Comparison of ENCODE assay signal across 15 cellular contexts in the genomic region with DNA sequence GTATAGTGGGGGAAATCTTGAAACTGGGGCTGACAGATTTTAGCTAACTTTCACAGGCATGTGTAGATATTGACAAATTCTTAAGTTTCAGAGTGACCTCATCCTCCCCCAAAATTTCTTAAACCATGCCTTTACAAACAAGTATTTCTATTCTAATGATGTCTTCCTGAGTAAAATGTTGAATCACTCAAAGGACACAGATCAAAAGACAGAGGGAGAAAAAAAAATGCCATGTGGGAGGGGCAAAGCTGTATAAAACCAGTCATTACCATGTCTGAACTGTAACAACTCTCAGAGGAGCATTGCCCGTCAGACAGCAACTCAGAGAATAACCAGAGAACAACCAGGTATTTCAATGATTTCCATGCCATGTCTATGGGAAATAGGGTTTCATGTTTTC. TPM values are rescaled to one million over a fixed set of nuclear protein-coding genes. Genes with fewer than 3 reads are reported as not detected.
DNase-seq lines count a peak whose midpoint lies in the region; ATAC-seq and TF ChIP-seq lines count a peak whose summit lies in the region.
"Had no signal": no experiment of that assay in that cellular context is flagged by ENCODE, and none has a peak within 500 bp of the region (broad histone marks: within the 10 kb centered on the region; RNA-seq: fewer than 3 reads in every experiment).

A gene with protein sequence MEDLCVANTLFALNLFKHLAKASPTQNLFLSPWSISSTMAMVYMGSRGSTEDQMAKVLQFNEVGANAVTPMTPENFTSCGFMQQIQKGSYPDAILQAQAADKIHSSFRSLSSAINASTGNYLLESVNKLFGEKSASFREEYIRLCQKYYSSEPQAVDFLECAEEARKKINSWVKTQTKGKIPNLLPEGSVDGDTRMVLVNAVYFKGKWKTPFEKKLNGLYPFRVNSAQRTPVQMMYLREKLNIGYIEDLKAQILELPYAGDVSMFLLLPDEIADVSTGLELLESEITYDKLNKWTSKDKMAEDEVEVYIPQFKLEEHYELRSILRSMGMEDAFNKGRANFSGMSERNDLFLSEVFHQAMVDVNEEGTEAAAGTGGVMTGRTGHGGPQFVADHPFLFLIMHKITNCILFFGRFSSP (plus strand): TSS at position 282 of the 400 bp plus-strand sequence. CDS start 3,740 bp downstream, outside the sequence.

- no peaks in the 10 kb centered on the region for H3K36me3 ChIP-seq in heart left ventricle
- H3K36me3 ChIP-seq: ovary had no signal

- no peak within 1 kb of the TSS for H3K4me3 Mint-ChIP-seq in activated T-helper 17 cell treated with anti-CD3 and anti-CD28 coated beads, Interleukin-2, amount 50 U/mL, for 72 hours

- H3K27me3 Mint-ChIP-seq in activated T-helper 17 cell treated with anti-CD3 and anti-CD28 coated beads, Interleukin-2, amount 50 U/mL, for 72 hours, result peaks cover 13% of the 10 kb centered on the region

- no peak for TF ChIP-seq CTCF in heart left ventricle (IDR thresholded peaks at IDR 0.05)

- no peaks in the 10 kb centered on the region for H3K36me3 Mint-ChIP-seq in activated T-helper 17 cell treated with anti-CD3 and anti-CD28 coated beads, Interleukin-2, amount 50 U/mL, for 72 hours (ENCODE audit: low read depth)

- no peaks in the 10 kb centered on the region for H3K4me1 Mint-ChIP-seq in activated T-helper 17 cell treated with anti-CD3 and anti-CD28 coated beads, Interleukin-2, amount 50 U/mL, for 72 hours

- H3K9me3 ChIP-seq in heart left ventricle, result no peaks in the 10 kb centered on the region
- H3K9me3 ChIP-seq: Caco-2, ovary had no signal

- 60 to 83% (median 76%) methylated on average over 1 of the region's 1 CpG for WGBS in heart left ventricle, 4 donors

- no peak within 1 kb of the TSS for H3K27ac ChIP-seq in heart left ventricle
- H3K27ac ChIP-seq: ovary had no signal

- ATAC-seq in HG02610 (IDR thresholded peaks at IDR 0.05; ENCODE audit: unreplicated experiment) (peak; percentile 60), heart left ventricle (no peak)
- ATAC-seq in activated T-helper 17 cell treated with anti-CD3 and anti-CD28 coated beads, Interleukin-2, amount 50 U/mL, for 72 hours (replicated peaks), result peak; percentile 84

- H3K4me1 ChIP-seq in heart left ventricle, result peaks cover 0 to 9% (median 0%) of the 10 kb centered on the region in 12 donors

- intact Hi-C loops in heart left ventricle (cut with DNase I), result no loop called here

- H3K4me3 ChIP-seq in heart left ventricle, result no peak within 1 kb of the TSS
- H3K4me3 ChIP-seq: ovary had no signal

- DNase-seq in EH (ENCODE audit: low read depth), result peak; percentile 35
- peak; percentile 12 for DNase-seq in kidney tubule cell (ENCODE audit: low spot score)
- DNase-seq in NCI-H524 (lab: John Stamatoyannopoulos, UW), result no peak
- no peak for DNase-seq in NCI-H2171 treated with DMSO at 0.1 percent for 48 hours (lab: John Stamatoyannopoulos, UW)
- no peak for DNase-seq in heart left ventricle
- DNase-seq in germinal center (ENCODE audit: low spot score), result no peak
- DNase-seq: Caco-2; hippocampal formation; MV-4-11; NCI-H510A; ovary; SHP77 treated with DMSO at 0.1 percent for 48 hours; stimulated activated naive CD4-positive, alpha-beta T cell had no signal

- no peaks in the 10 kb centered on the region for H3K27me3 ChIP-seq in heart left ventricle
- H3K27me3 ChIP-seq: ovary had no signal

- H3K27ac Mint-ChIP-seq in activated T-helper 17 cell treated with anti-CD3 and anti-CD28 coated beads, Interleukin-2, amount 50 U/mL, for 72 hours, result no peak within 1 kb of the TSS

- TF ChIP-seq POLR2A in heart left ventricle (IDR thresholded peaks at IDR 0.05), result no peak

- no peaks in the 10 kb centered on the region for H3K9me3 Mint-ChIP-seq in activated T-helper 17 cell treated with anti-CD3 and anti-CD28 coated beads, Interleukin-2, amount 50 U/mL, for 72 hours

RNA-seq across cellular contexts. Expression of the gene that starts here (rescaled TPM):
- not detected for total RNA-seq in activated T-helper 17 cell treated with anti-CD3 and anti-CD28 coated beads, Interleukin-2, amount 50 U/mL, for 72 hours
- total RNA-seq in heart left ventricle, result 1 to 10 TPM in 1 of 9 donors, under 1 TPM in 3, not detected in 5; 0.27 to 1.2 (median 0.58) TPM
- polyA plus RNA-seq in heart left ventricle, result under 1 TPM in 1 of 2 donors, not detected in 1; 0.10 TPM
- total RNA-seq: Caco-2 had no signal

Comparison
In these comparisons a context has a peak if more than half of its experiments do, and no peak if none do; other contexts are left out.
1. Peak in ATAC-seq in activated T-helper 17 cell treated with anti-CD3 and anti-CD28 coated beads, Interleukin-2, amount 50 U/mL, for 72 hours; RNA of the gene not detected or under 1 TPM.
2. DNase-seq: peak in EH (single experiment) and kidney tubule cell (single experiment); none in NCI-H524 (0 of 2), NCI-H2171 treated with DMSO at 0.1 percent for 48 hours (single experiment), heart left ventricle (0 of 5) and germinal center (single experiment).